Comparison of ENCODE assay signal across 24 cellular contexts in genomic region chr17:64632606-64633005, GRCh38. TPM values are rescaled to one million over a fixed set of nuclear protein-coding genes. Genes with fewer than 3 reads are reported as not detected.
A peak's percentile ranks its signal among the peaks of the same experiment; 100 is the strongest.
DNase-seq lines count a peak whose midpoint lies in the region; ATAC-seq and TF ChIP-seq lines count a peak whose summit lies in the region.
"Had no signal": no experiment of that assay in that cellular context is flagged by ENCODE, and none has a peak within 500 bp of the region (broad histone marks: within the 10 kb centered on the region; RNA-seq: fewer than 3 reads in every experiment).

No MANE protein-coding gene starts in this region.

- peaks cover 2% of the 10 kb centered on the region; the same call in 1 of the 2 replicates for H3K27me3 Mint-ChIP-seq in HFFc6 (ENCODE audit: insufficient read depth)
- H3K27me3 Mint-ChIP-seq: activated CD4-positive, alpha-beta memory T cell treated with anti-CD3 and anti-CD28 coated beads, Interleukin-2, amount 10 ng/mL, durations not matched to agents 7 days and 5 days; memory B cell; naive B cell had no signal

- no peak for TF ChIP-seq POLR2A in sigmoid colon (IDR thresholded peaks at IDR 0.05)

- peaks cover 40% of the 10 kb centered on the region for H4K20me1 ChIP-seq in hepatocyte (ENCODE audit: insufficient read depth, poor library complexity, severe bottlenecking)
- H4K20me1 ChIP-seq in smooth muscle cell (ENCODE audit: low read depth), result peaks cover 100% of the 10 kb centered on the region

- no peak for TF ChIP-seq EP300 in sigmoid colon (IDR thresholded peaks at IDR 0.05)

- H3K4me1 Mint-ChIP-seq in HFFc6 (ENCODE audit: low read depth), result peaks cover 92% of the 10 kb centered on the region

- TF ChIP-seq CTCF in HFFc6 (IDR thresholded peaks at IDR 0.05), result no peak
- TF ChIP-seq CTCF in brain microvascular endothelial cell (IDR thresholded peaks at IDR 0.05; ENCODE audit: low read depth, low read length, missing control alignments), result no peak
- TF ChIP-seq CTCF in hepatocyte (IDR thresholded peaks at IDR 0.05; ENCODE audit: poor library complexity), result no peak
- no peak for TF ChIP-seq CTCF in smooth muscle cell (IDR thresholded peaks at IDR 0.05; ENCODE audit: borderline replicate concordance, insufficient read depth, poor library complexity, severe bottlenecking)
- TF ChIP-seq CTCF in sigmoid colon (IDR thresholded peaks at IDR 0.05), result no peak

- no peaks in the 10 kb centered on the region for H3K9me3 ChIP-seq in hepatocyte (ENCODE audit: low read depth)
- H3K9me3 ChIP-seq in smooth muscle cell (replicated peaks; ENCODE audit: low read depth), result no peaks in the 10 kb centered on the region
- no peaks in the 10 kb centered on the region for H3K9me3 ChIP-seq in sigmoid colon
- H3K9me3 ChIP-seq: right lobe of liver had no signal

- peaks cover 20% of the 10 kb centered on the region for H3K36me3 Mint-ChIP-seq in HFFc6 (ENCODE audit: low read depth)
- H3K36me3 Mint-ChIP-seq: naive B cell had no signal

- intact Hi-C loops in sigmoid colon (cut with DNase I), result no loop called here

- H3K4me1 ChIP-seq in hepatocyte (ENCODE audit: insufficient read depth), result no peaks in the 10 kb centered on the region
- H3K4me1 ChIP-seq in smooth muscle cell (ENCODE audit: low read depth), result no peaks in the 10 kb centered on the region
- H3K4me1 ChIP-seq in sigmoid colon, result peaks cover 0 to 45% (median 15%) of the 10 kb centered on the region in 4 donors

- ATAC-seq in GM19467 (IDR thresholded peaks at IDR 0.05; ENCODE audit: unreplicated experiment) (no peak), HG03280 (IDR thresholded peaks at IDR 0.05; ENCODE audit: unreplicated experiment) (no peak)
- ATAC-seq: GM12878 had no signal

- no peak overlapping the region for H3K9ac ChIP-seq in smooth muscle cell (ENCODE audit: low read depth)

- H3K9me3 Mint-ChIP-seq in HFFc6, result no peaks in the 10 kb centered on the region
- H3K9me3 Mint-ChIP-seq: activated CD4-positive, alpha-beta memory T cell treated with anti-CD3 and anti-CD28 coated beads, Interleukin-2, amount 10 ng/mL, durations not matched to agents 7 days and 5 days; memory B cell; naive B cell had no signal

- no peaks in the 10 kb centered on the region for H3K9me2 ChIP-seq in hepatocyte (replicated peaks; ENCODE audit: insufficient read depth)

- H2AFZ ChIP-seq in hepatocyte, result no peak overlapping the region
- no peak overlapping the region for H2AFZ ChIP-seq in smooth muscle cell (ENCODE audit: low read depth)

- H3K27ac Mint-ChIP-seq in HFFc6, result peak overlapping the region; percentile 56
- H3K27ac Mint-ChIP-seq: activated CD4-positive, alpha-beta memory T cell treated with anti-CD3 and anti-CD28 coated beads, Interleukin-2, amount 10 ng/mL, durations not matched to agents 7 days and 5 days; memory B cell had no signal

- in situ Hi-C loops in brain microvascular endothelial cell (cut with HindIII; ENCODE audit: low pct_ligation_motif_present, low sequenced_read_pairs), result no loop called here

- no peak overlapping the region for H3K4me2 ChIP-seq in hepatocyte
- peak overlapping the region; percentile 54 for H3K4me2 ChIP-seq in smooth muscle cell

- H3K4me3 ChIP-seq in brain microvascular endothelial cell (ENCODE audit: low read depth, low read length) (no peak overlapping the region), hepatocyte (no peak overlapping the region), smooth muscle cell (no peak overlapping the region), sigmoid colon (no peak overlapping the region)
- H3K4me3 ChIP-seq: GM12878, right lobe of liver had no signal

- H3K79me2 ChIP-seq in hepatocyte (peaks cover 98% of the 10 kb centered on the region), smooth muscle cell (ENCODE audit: low read depth) (peaks cover 100% of the 10 kb centered on the region)

- H3K27me3 ChIP-seq in brain microvascular endothelial cell (replicated peaks), result no peaks in the 10 kb centered on the region
- H3K27me3 ChIP-seq in hepatocyte, result no peaks in the 10 kb centered on the region
- H3K27me3 ChIP-seq in smooth muscle cell (ENCODE audit: low read depth), result no peaks in the 10 kb centered on the region
- H3K27me3 ChIP-seq in sigmoid colon, result no peaks in the 10 kb centered on the region
- H3K27me3 ChIP-seq: right lobe of liver had no signal

- WGBS in hepatocyte (ENCODE audit: low lambda C conversion rate, missing lambda C conversion rate), result 68% methylated on average over 2 of the region's 2 CpGs
- WGBS in smooth muscle cell (ENCODE audit: low lambda C conversion rate), result 48% methylated on average over 2 of the region's 2 CpGs
- WGBS in sigmoid colon, 2 donors, result 82 to 84% methylated on average over 2 of the region's 2 CpGs

- DNase-seq in HFFc6 (no peak), brain microvascular endothelial cell (no peak), hepatocyte (ENCODE audit: low spot score) (no peak), smooth muscle cell (lab: John Stamatoyannopoulos, UW; ENCODE audit: unreplicated experiment) (no peak), sigmoid colon (no peak)
- DNase-seq: activated CD4-positive, alpha-beta memory T cell treated with anti-CD3 and anti-CD28 coated beads, Interleukin-2, amount 10 ng/mL, durations not matched to agents 7 days and 5 days; activated naive CD4-positive, alpha-beta T cell; amygdala; caudate nucleus; DMS79; effector CD4-positive, alpha-beta T cell; erythroblast; naive B cell; NCI-H1048; NCI-H1930; NCI-H2227 treated with DMSO at 0.1 percent for 48 hours; NCI-H774; OCI-M1; right lobe of liver; Right ventricle myocardium superior had no signal

- H3K36me3 ChIP-seq in brain microvascular endothelial cell (replicated peaks), result peaks cover 11% of the 10 kb centered on the region
- H3K36me3 ChIP-seq in hepatocyte (replicated peaks; ENCODE audit: insufficient read depth, low read depth), result no peaks in the 10 kb centered on the region
- no peaks in the 10 kb centered on the region for H3K36me3 ChIP-seq in smooth muscle cell (ENCODE audit: low read depth)
- no peaks in the 10 kb centered on the region for H3K36me3 ChIP-seq in sigmoid colon
- H3K36me3 ChIP-seq: right lobe of liver had no signal

- peak overlapping the region; percentile 15; the same call in 1 of the 2 replicates for H3K4me3 Mint-ChIP-seq in HFFc6
- H3K4me3 Mint-ChIP-seq: activated CD4-positive, alpha-beta memory T cell treated with anti-CD3 and anti-CD28 coated beads, Interleukin-2, amount 10 ng/mL, durations not matched to agents 7 days and 5 days; memory B cell; naive B cell had no signal

- H3K27ac ChIP-seq in brain microvascular endothelial cell (peak overlapping the region; percentile 6), hepatocyte (peak overlapping the region; percentile 15), smooth muscle cell (ENCODE audit: low read depth) (peak overlapping the region; percentile 61), sigmoid colon (no peak overlapping the region)
- H3K27ac ChIP-seq: right lobe of liver had no signal

- peaks cover 10% of the 10 kb centered on the region for H3F3A ChIP-seq in smooth muscle cell (ENCODE audit: low read depth)

RNA-seq across cellular contexts. Expression of gene SMURF2, which starts 29.5 kb away (rescaled TPM):
- 100 to 1,000 TPM in 3 of 6 experiments, 10 to 100 TPM in 3; 92.5 to 206 (median 99.1) TPM for total RNA-seq in HFFc6 (2021; fragmentation: NEBNext Ultra II Directional; extraction: Animal tissue kit (Norgen Biotek cat#: 25700))
- total RNA-seq in hepatocyte (26.0 and 31.3 TPM in 2 replicates), smooth muscle cell (91.2 and 102 TPM in 2 replicates), sigmoid colon (10 to 100 TPM; 23.8 to 30.2 (median 25.9) TPM)
- polyA plus RNA-seq in hepatocyte (14.3 and 17.1 TPM in 2 replicates), smooth muscle cell (38.9 and 40.1 TPM in 2 replicates), sigmoid colon (1 to 10 TPM; 5.8 to 9.0 (median 6.8) TPM)

Comparison
In these comparisons a context has a peak if more than half of its experiments do, and no peak if none do; other contexts are left out.
1. H3K27ac ChIP-seq: peak in brain microvascular endothelial cell (single experiment), hepatocyte (single experiment) and smooth muscle cell (single experiment); none in sigmoid colon (0 of 4).